1 cellular context compared by ENCODE assay signal in genomic region chr20:58209652-58210397, GRCh38.
TF ChIP-seq lines count a peak whose summit lies in the region.

No MANE protein-coding gene starts in this region.

TF ChIP-seq in HepG2, 621 proteins besides CTCF, POLR2A, EP300 and RAD21 (continued from another document and continues in another):
- TF ChIP-seq ZNF337 (CRISPR knock-in tag; IDR thresholded peaks at IDR 0.05; ENCODE audit: borderline replicate concordance, low read depth), result no peak
- peak; percentile 83 for TF ChIP-seq YY1 (IDR thresholded peaks at IDR 0.05; ENCODE audit: insufficient read depth, insufficient replicate concordance, low read depth, low read length)
- peak; percentile 66 for TF ChIP-seq ARID5B (CRISPR knock-in tag; IDR thresholded peaks at IDR 0.05)
- TF ChIP-seq FIP1L1 (IDR thresholded peaks at IDR 0.05; ENCODE audit: borderline replicate concordance, insufficient read depth, low read depth, low read length), result peak; percentile 67; the same call in 1 of the 2 replicates
- peak; percentile 67 for TF ChIP-seq KAT8 (CRISPR knock-in tag; IDR thresholded peaks at IDR 0.05)
- 0 out of 2 replicates have a peak, but pooled peaks have one; percentile 47 for TF ChIP-seq ZNF619 (CRISPR knock-in tag; IDR thresholded peaks at IDR 0.05)
- TF ChIP-seq ZNF883 (CRISPR knock-in tag; IDR thresholded peaks at IDR 0.05; ENCODE audit: not compliant biosample characterization), result peak; percentile 83
- TF ChIP-seq ZNF749 (CRISPR knock-in tag; IDR thresholded peaks at IDR 0.05; ENCODE audit: borderline replicate concordance), result peak; percentile 85; the same call in 1 of the 2 replicates
- TF ChIP-seq SOX13 (IDR thresholded peaks at IDR 0.05), result no peak
- peak in 1 of 2 experiments; percentile 47; a peak in 1 of 4 replicates for TF ChIP-seq SOX13 (CRISPR knock-in tag; conservative IDR thresholded peaks at IDR 0.05 in 1 of 2, IDR thresholded peaks at IDR 0.05 in 1 of 2)
- TF ChIP-seq GABPB1 (CRISPR knock-in tag; IDR thresholded peaks at IDR 0.05), result peak; percentile 83
- peak; percentile 61; the same call in 1 of the 2 replicates for TF ChIP-seq ZNF891 (CRISPR knock-in tag; IDR thresholded peaks at IDR 0.05)
- TF ChIP-seq NRL (CRISPR knock-in tag; IDR thresholded peaks at IDR 0.05; ENCODE audit: borderline replicate concordance), result 0 out of 2 replicates have a peak, but pooled peaks have one; percentile 73
- TF ChIP-seq ZBTB7B (CRISPR knock-in tag; IDR thresholded peaks at IDR 0.05), result peak; percentile 69; the same call in 1 of the 2 replicates
- TF ChIP-seq HNRNPLL (IDR thresholded peaks at IDR 0.05; ENCODE audit: low read depth, low read length, poor library complexity, severe bottlenecking), result peak; percentile 86
- no peak for TF ChIP-seq CREB1 (IDR thresholded peaks at IDR 0.05)
- no peak for TF ChIP-seq CREB1 (CRISPR knock-in tag; IDR thresholded peaks at IDR 0.05)
- TF ChIP-seq STAT5B (CRISPR knock-in tag; IDR thresholded peaks at IDR 0.05), result peak; percentile 83; the same call in 1 of the 2 replicates
- 0 out of 2 replicates have a peak, but pooled peaks have one; percentile 8 for TF ChIP-seq HOMEZ (CRISPR knock-in tag; IDR thresholded peaks at IDR 0.05; ENCODE audit: low read depth)
- TF ChIP-seq TMF1 (CRISPR knock-in tag; IDR thresholded peaks at IDR 0.05; ENCODE audit: low read depth), result no peak
- TF ChIP-seq MEIS2 (CRISPR knock-in tag; IDR thresholded peaks at IDR 0.05), result peak; percentile 73; the same call in 1 of the 2 replicates
- TF ChIP-seq MXD1 (CRISPR knock-in tag; IDR thresholded peaks at IDR 0.05), result peak; percentile 43; the same call in 1 of the 2 replicates
- TF ChIP-seq ZNF615 (CRISPR knock-in tag; IDR thresholded peaks at IDR 0.05; ENCODE audit: borderline replicate concordance), result no peak
- peak; percentile 43; the same call in 1 of the 2 replicates for TF ChIP-seq ETV5 (CRISPR knock-in tag; IDR thresholded peaks at IDR 0.05; ENCODE audit: borderline replicate concordance)
- 0 out of 2 replicates have a peak, but pooled peaks have one; percentile 12 for TF ChIP-seq NFYB (CRISPR knock-in tag; IDR thresholded peaks at IDR 0.05)
- no peak for TF ChIP-seq BRF2 (CRISPR knock-in tag; IDR thresholded peaks at IDR 0.05)
- TF ChIP-seq DMTF1 (CRISPR knock-in tag; IDR thresholded peaks at IDR 0.05), result no peak
- 0 out of 2 replicates have a peak, but pooled peaks have one; percentile 47 for TF ChIP-seq ZNF558 (CRISPR knock-in tag; IDR thresholded peaks at IDR 0.05; ENCODE audit: borderline replicate concordance)
- TF ChIP-seq ZNF468 (CRISPR knock-in tag; IDR thresholded peaks at IDR 0.05), result peak; percentile 53; the same call in 1 of the 2 replicates
- TF ChIP-seq NONO (IDR thresholded peaks at IDR 0.05), result no peak
- TF ChIP-seq NONO (CRISPR knock-in tag; conservative IDR thresholded peaks at IDR 0.05), result peak; percentile 73; the same call in 1 of the 2 replicates
- 0 out of 2 replicates have a peak, but pooled peaks have one; percentile 65 for TF ChIP-seq THAP7 (CRISPR knock-in tag; IDR thresholded peaks at IDR 0.05)
- no peak for TF ChIP-seq ZFP36L2 (CRISPR knock-in tag; IDR thresholded peaks at IDR 0.05)
- peak; percentile 91 for TF ChIP-seq ZSCAN21 (CRISPR knock-in tag; IDR thresholded peaks at IDR 0.05; ENCODE audit: borderline replicate concordance)
- TF ChIP-seq ZNF33B (CRISPR knock-in tag; IDR thresholded peaks at IDR 0.05), result no peak
- TF ChIP-seq ZNF282 (IDR thresholded peaks at IDR 0.05; ENCODE audit: partially characterized antibody), result no peak
- TF ChIP-seq PHF8 (CRISPR knock-in tag; IDR thresholded peaks at IDR 0.05), result peak; percentile 50; the same call in 1 of the 2 replicates
- TF ChIP-seq ZBTB25 (CRISPR knock-in tag; IDR thresholded peaks at IDR 0.05), result 0 out of 2 replicates have a peak, but pooled peaks have one; percentile 65
- no peak for TF ChIP-seq NFRKB (IDR thresholded peaks at IDR 0.05)
- peak; percentile 45 for TF ChIP-seq SUZ12 (IDR thresholded peaks at IDR 0.05; ENCODE audit: low read depth, low read length)
- no peak for TF ChIP-seq ZNF790 (CRISPR knock-in tag; IDR thresholded peaks at IDR 0.05; ENCODE audit: borderline replicate concordance)
- TF ChIP-seq TRIM24 (CRISPR knock-in tag; IDR thresholded peaks at IDR 0.05), result no peak
- peak; percentile 42; the same call in 1 of the 2 replicates for TF ChIP-seq UBTF (CRISPR knock-in tag; IDR thresholded peaks at IDR 0.05)
- TF ChIP-seq ELF3 (CRISPR knock-in tag; IDR thresholded peaks at IDR 0.05), result peak; percentile 50; the same call in 1 of the 2 replicates
- 0 out of 2 replicates have a peak, but pooled peaks have one; percentile 50 for TF ChIP-seq TERF1 (CRISPR knock-in tag; IDR thresholded peaks at IDR 0.05)
- peak; percentile 83 for TF ChIP-seq ZNF225 (CRISPR knock-in tag; IDR thresholded peaks at IDR 0.05)
- TF ChIP-seq ZNF772 (CRISPR knock-in tag; IDR thresholded peaks at IDR 0.05), result peak; percentile 69; the same call in 1 of the 2 replicates
- TF ChIP-seq ZSCAN31 (CRISPR knock-in tag; IDR thresholded peaks at IDR 0.05; ENCODE audit: low read depth), result peak; percentile 80; the same call in 1 of the 2 replicates
- peak; percentile 70; the same call in 1 of the 2 replicates for TF ChIP-seq AHR (CRISPR knock-in tag; IDR thresholded peaks at IDR 0.05)
- 0 out of 2 replicates have a peak, but pooled peaks have one; percentile 40 for TF ChIP-seq ZBTB38 (CRISPR knock-in tag; IDR thresholded peaks at IDR 0.05)
- TF ChIP-seq ZBTB14 (CRISPR knock-in tag; IDR thresholded peaks at IDR 0.05), result 0 out of 2 replicates have a peak, but pooled peaks have one; percentile 20
